ENCODE assay signal across 21 cellular contexts in the genomic region with DNA sequence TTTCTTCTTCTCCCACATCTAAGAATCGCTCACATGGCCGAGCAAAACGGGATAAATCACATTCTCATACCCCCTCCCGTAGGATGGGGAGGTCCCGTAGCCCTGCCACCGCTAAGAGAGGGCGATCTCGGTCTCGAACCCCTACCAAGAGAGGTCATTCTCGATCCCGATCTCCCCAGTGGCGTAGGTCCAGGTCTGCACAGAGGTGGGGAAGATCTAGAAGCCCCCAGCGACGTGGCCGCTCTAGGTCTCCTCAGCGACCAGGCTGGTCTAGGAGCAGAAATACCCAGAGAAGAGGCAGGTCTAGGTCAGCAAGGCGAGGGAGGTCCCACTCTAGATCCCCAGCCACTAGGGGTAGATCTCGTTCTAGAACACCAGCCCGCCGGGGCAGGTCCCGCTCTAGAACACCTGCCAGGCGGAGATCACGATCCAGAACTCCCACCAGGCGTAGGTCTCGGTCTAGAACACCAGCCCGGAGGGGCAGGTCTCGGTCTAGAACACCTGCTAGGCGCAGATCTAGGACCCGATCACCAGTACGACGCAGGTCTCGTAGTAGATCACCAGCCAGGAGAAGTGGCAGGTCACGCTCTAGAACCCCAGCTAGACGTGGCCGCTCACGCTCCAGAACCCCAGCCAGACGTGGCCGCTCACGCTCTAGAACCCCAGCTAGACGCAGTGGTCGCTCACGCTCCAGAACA. TPM values are rescaled to one million over a fixed set of nuclear protein-coding genes. Genes with fewer than 3 reads are reported as not detected.
A peak's percentile ranks its signal among the peaks of the same experiment; 100 is the strongest.
DNase-seq lines count a peak whose midpoint lies in the region; ATAC-seq lines count a peak whose summit lies in the region.
"Had no signal": no experiment of that assay in that cellular context is flagged by ENCODE, and none has a peak within 500 bp of the region (broad histone marks: within the 10 kb centered on the region; RNA-seq: fewer than 3 reads in every experiment).

No MANE protein-coding gene starts in this region.

- no peak overlapping the region for H2AFZ ChIP-seq in trophoblast cell (ENCODE audit: insufficient read depth, low read length, poor library complexity)
- H2AFZ ChIP-seq: parathyroid adenoma had no signal

- no peaks in the 10 kb centered on the region for H3K27me3 Mint-ChIP-seq in activated T-cell treated with anti-CD3 and anti-CD28 coated beads, Interleukin-2, amount 50 U/mL, for 4 hours (ENCODE audit: low read depth)
- H3K27me3 Mint-ChIP-seq in activated naive CD8-positive, alpha-beta T cell treated with anti-CD3 and anti-CD28 coated beads for 36 hours: no peaks in the 10 kb centered on the region
- H3K27me3 Mint-ChIP-seq: activated CD4-positive, alpha-beta memory T cell treated with anti-CD3 and anti-CD28 coated beads for 36 hours had no signal

- peaks cover 15% of the 10 kb centered on the region for H3K4me1 Mint-ChIP-seq in activated T-cell treated with anti-CD3 and anti-CD28 coated beads, Interleukin-2, amount 50 U/mL, for 4 hours (ENCODE audit: low read depth)
- H3K4me1 Mint-ChIP-seq in activated naive CD8-positive, alpha-beta T cell treated with anti-CD3 and anti-CD28 coated beads for 36 hours: peaks cover 23% of the 10 kb centered on the region

- H3K4ac ChIP-seq in trophoblast cell (ENCODE audit: low read depth, low read length): peak overlapping the region; percentile 22

- H3K9me3 ChIP-seq in trophoblast cell (ENCODE audit: insufficient read depth, low read depth, low read length): peaks cover 14% of the 10 kb centered on the region
- H3K9me3 ChIP-seq: BLaER1, Peyer's patch, transverse colon had no signal

- H3K4me2 ChIP-seq in trophoblast cell (ENCODE audit: low read length): no peak overlapping the region
- H3K4me2 ChIP-seq: BLaER1, smooth muscle cell had no signal

- H4K12ac ChIP-seq in trophoblast cell (ENCODE audit: low read depth, low read length): no peak overlapping the region

- no peaks in the 10 kb centered on the region for H3K4me1 ChIP-seq in trophoblast cell (ENCODE audit: control insufficient read depth in 1 of 2, insufficient read depth in 2 of 2, low read length in 2 of 2)
- H3K4me1 ChIP-seq: parathyroid adenoma had no signal

- no CpG with 5 or more reads among the region's 42 CpGs for WGBS in trophoblast cell (ENCODE audit: extremely low coverage, insufficient coverage, insufficient read length)

- no peak overlapping the region for H3K9ac ChIP-seq in trophoblast cell (ENCODE audit: low read length)
- H3K9ac ChIP-seq: BLaER1, parathyroid adenoma had no signal

- H4K8ac ChIP-seq in trophoblast cell (ENCODE audit: low read depth, low read length): no peak overlapping the region

- H3K14ac ChIP-seq in trophoblast cell (ENCODE audit: low read length): no peak overlapping the region

- no peak overlapping the region for H2AK5ac ChIP-seq in trophoblast cell (ENCODE audit: low read length)

- H3K4me3 ChIP-seq in trophoblast cell (ENCODE audit: low read depth, low read length): peak overlapping the region; percentile 14
- H3K4me3 ChIP-seq: BLaER1, Peyer's patch, smooth muscle cell, transverse colon had no signal

- no peak overlapping the region for H2BK120ac ChIP-seq in trophoblast cell (ENCODE audit: insufficient read depth, low read length, poor library complexity)

- peak overlapping the region; percentile 12 for H3K4me3 Mint-ChIP-seq in activated T-cell treated with anti-CD3 and anti-CD28 coated beads, Interleukin-2, amount 50 U/mL, for 4 hours
- H3K4me3 Mint-ChIP-seq in activated naive CD8-positive, alpha-beta T cell treated with anti-CD3 and anti-CD28 coated beads for 36 hours: no peak overlapping the region
- H3K4me3 Mint-ChIP-seq: activated CD4-positive, alpha-beta memory T cell treated with anti-CD3 and anti-CD28 coated beads for 36 hours had no signal

- DNase-seq in activated T-cell treated with anti-CD3 and anti-CD28 coated beads, Interleukin-2, amount 50 U/mL, for 4 hours: no peak
- no peak for DNase-seq in activated T-cell treated with anti-CD3 and anti-CD28 coated beads, Interleukin-2, amount 50 U/mL, for 1 hour
- no peak for DNase-seq in activated naive CD8-positive, alpha-beta T cell treated with anti-CD3 and anti-CD28 coated beads for 36 hours
- no peak for DNase-seq in trophoblast cell
- DNase-seq in ureter (ENCODE audit: low spot score): no peak
- DNase-seq in GOT3 (lab: John Stamatoyannopoulos, UW): no peak
- DNase-seq: 8988T; activated CD4-positive, alpha-beta memory T cell treated with anti-CD3 and anti-CD28 coated beads for 36 hours; activated effector memory CD4-positive, alpha-beta T cell treated with Interleukin-2 at 50 U/mL for 16 hours; anterior cingulate cortex; DMS153; H9; NCI-H1417 treated with DMSO at 0.1 percent for 48 hours; transverse colon had no signal

- H3K9me3 Mint-ChIP-seq in activated T-cell treated with anti-CD3 and anti-CD28 coated beads, Interleukin-2, amount 50 U/mL, for 4 hours: no peaks in the 10 kb centered on the region
- no peaks in the 10 kb centered on the region for H3K9me3 Mint-ChIP-seq in activated naive CD8-positive, alpha-beta T cell treated with anti-CD3 and anti-CD28 coated beads for 36 hours
- H3K9me3 Mint-ChIP-seq: activated CD4-positive, alpha-beta memory T cell treated with anti-CD3 and anti-CD28 coated beads for 36 hours had no signal

- ATAC-seq in activated T-cell treated with anti-CD3 and anti-CD28 coated beads, Interleukin-2, amount 50 U/mL, for 4 hours: no peak

- H3K27me3 ChIP-seq in trophoblast cell (ENCODE audit: insufficient read depth, low read length): no peaks in the 10 kb centered on the region
- H3K27me3 ChIP-seq: Peyer's patch, transverse colon had no signal

- H3K27ac Mint-ChIP-seq in activated naive CD8-positive, alpha-beta T cell treated with anti-CD3 and anti-CD28 coated beads for 36 hours: peak overlapping the region; percentile 49
- H3K27ac Mint-ChIP-seq: activated CD4-positive, alpha-beta memory T cell treated with anti-CD3 and anti-CD28 coated beads for 36 hours; H9 had no signal

- H3K36me3 ChIP-seq in trophoblast cell (ENCODE audit: control insufficient read depth in 1 of 2, insufficient read depth in 2 of 2, low read length in 2 of 2): peaks cover 69 to 91% of the 10 kb centered on the region in 2 experiments

- peak overlapping the region; percentile 11 for H3K18ac ChIP-seq in trophoblast cell (ENCODE audit: low read length)

- H2BK5ac ChIP-seq in trophoblast cell (ENCODE audit: low read depth, low read length, poor library complexity): no peak overlapping the region

- no peaks in the 10 kb centered on the region for H3K79me1 ChIP-seq in trophoblast cell (ENCODE audit: low read length)

- H3K23ac ChIP-seq in trophoblast cell (ENCODE audit: low read length): no peak overlapping the region

- peaks cover 90% of the 10 kb centered on the region for H3K36me3 Mint-ChIP-seq in activated T-cell treated with anti-CD3 and anti-CD28 coated beads, Interleukin-2, amount 50 U/mL, for 4 hours (ENCODE audit: insufficient read depth)
- peaks cover 82% of the 10 kb centered on the region for H3K36me3 Mint-ChIP-seq in activated naive CD8-positive, alpha-beta T cell treated with anti-CD3 and anti-CD28 coated beads for 36 hours

- no peak overlapping the region for H3K27ac ChIP-seq in trophoblast cell (ENCODE audit: low read depth, low read length)
- H3K27ac ChIP-seq: BLaER1, parathyroid adenoma, Peyer's patch, transverse colon had no signal

- no peaks in the 10 kb centered on the region for H3K79me2 ChIP-seq in trophoblast cell (ENCODE audit: control insufficient read depth, insufficient read depth, low read length, poor library complexity)

- no peak overlapping the region for H2BK12ac ChIP-seq in trophoblast cell (ENCODE audit: low read length)

- H4K91ac ChIP-seq in trophoblast cell (ENCODE audit: low read depth, low read length): no peak overlapping the region

RNA-seq across cellular contexts. Expression of a gene that starts 9.6 kb away (rescaled TPM):
- total RNA-seq in activated T-cell treated with anti-CD3 and anti-CD28 coated beads, Interleukin-2, amount 50 U/mL, for 4 hours: 100 to 1,000 TPM; 537 to 551 (median 548) TPM
- total RNA-seq in activated naive CD8-positive, alpha-beta T cell treated with anti-CD3 and anti-CD28 coated beads for 36 hours: 100 to 1,000 TPM; 460 to 507 TPM
- 472 and 481 TPM in 2 replicates for polyA plus RNA-seq in trophoblast cell (2013)
- 669 TPM for total RNA-seq in ureter

RNA-seq across cellular contexts. Expression of a gene that starts 15.0 kb away (rescaled TPM):
- total RNA-seq in activated T-cell treated with anti-CD3 and anti-CD28 coated beads, Interleukin-2, amount 50 U/mL, for 4 hours: 100 to 1,000 TPM; 223 to 320 (median 298) TPM
- 100 to 1,000 TPM; 267 to 291 TPM for total RNA-seq in activated naive CD8-positive, alpha-beta T cell treated with anti-CD3 and anti-CD28 coated beads for 36 hours
- polyA plus RNA-seq in trophoblast cell (2013): 100 TPM in 2 replicates
- total RNA-seq in ureter: 274 TPM

RNA-seq across cellular contexts. Expression of a gene that starts 25.3 kb away (rescaled TPM):
- total RNA-seq in activated T-cell treated with anti-CD3 and anti-CD28 coated beads, Interleukin-2, amount 50 U/mL, for 4 hours: under 1 TPM in 2 of 3 donors, not detected in 1; 0.13 to 0.32 TPM
- under 1 TPM; 0.40 to 0.54 TPM for total RNA-seq in activated naive CD8-positive, alpha-beta T cell treated with anti-CD3 and anti-CD28 coated beads for 36 hours
- polyA plus RNA-seq in trophoblast cell (2013): not detected in 2 replicates
- total RNA-seq in ureter: not detected
- total RNA-seq: activated CD4-positive, alpha-beta memory T cell treated with anti-CD3 and anti-CD28 coated beads for 36 hours; fibroblast of villous mesenchyme; H9; left lobe of liver; Peyer's patch; smooth muscle cell; transverse colon had no signal
- polyA plus RNA-seq: smooth muscle cell had no signal

RNA-seq across cellular contexts. Expression of a gene that starts 36.2 kb away (rescaled TPM):
- total RNA-seq in activated T-cell treated with anti-CD3 and anti-CD28 coated beads, Interleukin-2, amount 50 U/mL, for 4 hours: not detected
- not detected for total RNA-seq in activated naive CD8-positive, alpha-beta T cell treated with anti-CD3 and anti-CD28 coated beads for 36 hours
- not detected in 2 replicates for polyA plus RNA-seq in trophoblast cell (2013)
- not detected for total RNA-seq in ureter
- total RNA-seq: activated CD4-positive, alpha-beta memory T cell treated with anti-CD3 and anti-CD28 coated beads for 36 hours; fibroblast of villous mesenchyme; H9; HT-29; left lobe of liver; Peyer's patch; smooth muscle cell; transverse colon had no signal
- polyA plus RNA-seq: smooth muscle cell had no signal

RNA-seq across cellular contexts. Expression of a gene that starts 42.0 kb away (rescaled TPM):
- 1 to 10 TPM in 1 of 3 donors, under 1 TPM in 2; 0.76 to 1.2 (median 0.84) TPM for total RNA-seq in activated T-cell treated with anti-CD3 and anti-CD28 coated beads, Interleukin-2, amount 50 U/mL, for 4 hours
- 1 to 10 TPM; 1.9 to 2.0 TPM for total RNA-seq in activated naive CD8-positive, alpha-beta T cell treated with anti-CD3 and anti-CD28 coated beads for 36 hours
- polyA plus RNA-seq in trophoblast cell (2013): 0.90 and 1.0 TPM in 2 replicates
- total RNA-seq in ureter: 3.1 TPM
